8 cellular contexts compared by ENCODE assay signal in the genomic region with DNA sequence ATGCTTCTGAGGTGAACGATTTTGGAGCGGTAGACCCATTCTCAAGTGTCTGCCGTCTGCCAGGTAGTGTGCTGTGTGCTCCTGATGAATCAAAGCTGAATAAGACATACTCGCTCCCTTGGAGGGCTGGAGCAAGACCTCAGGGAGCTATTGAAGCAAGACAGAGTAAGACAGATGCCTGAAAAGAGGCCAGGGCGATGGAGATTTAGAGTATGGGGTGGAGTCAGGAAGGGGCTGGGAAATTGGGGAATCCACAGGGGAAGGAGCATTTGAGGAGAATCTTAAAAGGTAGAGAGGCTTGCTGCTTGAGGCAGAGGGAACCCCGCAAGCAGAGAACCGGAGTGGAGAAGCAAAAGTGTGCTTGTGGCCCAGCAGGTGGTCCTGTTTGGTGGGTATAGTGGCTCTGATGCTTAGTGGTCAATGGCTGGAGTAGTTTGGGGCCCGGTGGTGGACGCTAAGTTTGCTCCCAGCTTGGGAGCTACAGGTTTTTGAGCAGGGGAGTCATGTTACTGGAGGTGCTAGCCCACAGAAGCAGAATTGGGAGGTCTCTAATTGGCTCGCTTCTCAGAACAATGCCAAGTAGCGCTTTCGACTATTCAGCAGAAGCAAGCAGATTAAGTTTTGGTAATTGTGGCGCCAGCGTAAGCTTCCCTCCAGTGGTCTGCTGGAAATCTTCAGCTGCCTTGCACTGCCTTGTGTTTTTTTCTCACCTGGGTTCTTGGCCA. TPM values are rescaled to one million over a fixed set of nuclear protein-coding genes. Genes with fewer than 3 reads are reported as not detected.
DNase-seq lines count a peak whose midpoint lies in the region; ATAC-seq, FAIRE-seq and TF ChIP-seq lines count a peak whose summit lies in the region.

No MANE protein-coding gene starts in this region.

- H3K4me2 ChIP-seq in HepG2 (ENCODE audit: low read depth, low read length): peak overlapping the region; percentile 100

- intact Hi-C loops in Caco-2 (cut with micrococcal nuclease; ENCODE audit: unreplicated experiment) (loop anchor here (1.0 to 5.0 kb wide), 2 partner anchors 10 to 40 kb away; no protein-coding TSS in a partner anchor), HepG2 (cut with micrococcal nuclease; ENCODE audit: unreplicated experiment) (loop anchor here (1.0 to 10.0 kb wide), 6 partner anchors 55 to 225 kb away; partner anchors contain the start of genes ARID5A and CNNM3)

- H3K9ac ChIP-seq in HUES48 (ENCODE audit: low read depth, low read length): peak overlapping the region; percentile 12; the same call in 1 of the 2 replicates
- peak overlapping the region; percentile 53 for H3K9ac ChIP-seq in HepG2 (ENCODE audit: insufficient read depth, low read depth, low read length)

- H3K79me2 ChIP-seq in HepG2 (ENCODE audit: insufficient read depth, low read length): peaks cover 25% of the 10 kb centered on the region

- no peaks in the 10 kb centered on the region for H3K9me3 Mint-ChIP-seq in Caco-2 (ENCODE audit: unreplicated experiment)
- no peaks in the 10 kb centered on the region for H3K9me3 Mint-ChIP-seq in activated naive CD8-positive, alpha-beta T cell treated with anti-CD3 and anti-CD28 coated beads for 36 hours

- H3K36me3 ChIP-seq in Caco-2 (ENCODE audit: control insufficient read depth, insufficient read depth, low read length) (peaks cover 1% of the 10 kb centered on the region; the same call in 1 of the 2 replicates), HUES48 (ENCODE audit: control insufficient read depth, insufficient read depth, low read length) (no peaks in the 10 kb centered on the region), HepG2 (replicated peaks in 1 of 2; ENCODE audit: control insufficient read depth in 1 of 2, insufficient read depth in 2 of 2, low read length in 2 of 2) (no peaks in the 10 kb centered on the region; a peak in 1 of 5 replicates), upper lobe of left lung (no peaks in the 10 kb centered on the region)

- peaks cover 22% of the 10 kb centered on the region for H3K36me3 Mint-ChIP-seq in Caco-2 (ENCODE audit: insufficient read depth, unreplicated experiment)
- H3K36me3 Mint-ChIP-seq in activated naive CD8-positive, alpha-beta T cell treated with anti-CD3 and anti-CD28 coated beads for 36 hours: no peaks in the 10 kb centered on the region

- TF ChIP-seq CTCF in Caco-2 (IDR thresholded peaks at IDR 0.05; ENCODE audit: insufficient read depth in 1 of 2, low read depth in 1 of 2, low read length in 1 of 2, severe bottlenecking in 1 of 2, unreplicated experiment in 1 of 2) (no peak), HepG2 (CRISPR knock-in tag; IDR thresholded peaks at IDR 0.05) (no peak), upper lobe of left lung (IDR thresholded peaks at IDR 0.05) (no peak)

- ATAC-seq in HepG2 (no peak), upper lobe of left lung (ENCODE audit: low FRiP score in 2 of 2) (no peak), left lobe of liver (no peak), GM21526 (IDR thresholded peaks at IDR 0.05; ENCODE audit: low FRiP score, unreplicated experiment) (no peak)

- H3K4me3 ChIP-seq in Caco-2 (ENCODE audit: low read depth, low read length): peak overlapping the region; percentile 91
- H3K4me3 ChIP-seq in HUES48 (ENCODE audit: low read depth, low read length): peak overlapping the region; percentile 80
- H3K4me3 ChIP-seq in HepG2 (replicated peaks in 1 of 3; ENCODE audit: insufficient read depth in 1 of 3, low read depth in 2 of 3, low read length in 3 of 3): peak overlapping the region; percentile 59 to 94 (median 77)
- peak overlapping the region in 3 of 4 donors; percentile 31 to 82 (median 72) for H3K4me3 ChIP-seq in upper lobe of left lung

- no peak for TF ChIP-seq RAD21 in HepG2 (CRISPR knock-in tag; IDR thresholded peaks at IDR 0.05)

- no peak overlapping the region for H2AFZ ChIP-seq in HepG2 (ENCODE audit: low read length)

- H3K27ac ChIP-seq in HUES48 (ENCODE audit: low read depth, low read length) (peak overlapping the region; percentile 76), HepG2 (ENCODE audit: extremely low read length, insufficient read depth, low read length) (peak overlapping the region; percentile 1), upper lobe of left lung (peak overlapping the region in 3 of 4 donors; percentile 8 to 65 (median 63))

- peak; percentile 4 for FAIRE-seq in HepG2 (lab: Jason Lieb, UNC)

- H3K27me3 ChIP-seq in Caco-2 (replicated peaks; ENCODE audit: control insufficient read depth, insufficient read depth, low read length) (no peaks in the 10 kb centered on the region), HUES48 (ENCODE audit: control insufficient read depth, insufficient read depth, low read length) (0 out of 2 replicates have a peak, but pooled peaks cover 5% of the 10 kb centered on the region), HepG2 (ENCODE audit: control insufficient read depth in 1 of 2, insufficient read depth in 2 of 2, low read length in 2 of 2) (peaks cover 0 to 8% of the 10 kb centered on the region in 2 experiments; a peak in 2 of 5 replicates), upper lobe of left lung (no peaks in the 10 kb centered on the region)

- POLR2A ChIA-PET in Caco-2 (lab: Charles Lee): interaction anchor here (0.6 to 0.8 kb wide), 2 partner anchors 55 to 901 kb away, joined by 3 read pairs; partner anchors contain the start of gene ACTR1B
- POLR2A ChIA-PET in HepG2 (lab: Yijun Ruan, JAX): interaction anchor here (1.1 to 2.7 kb wide), 6 partner anchors 24 to 213 kb away, joined by 3 to 14 read pairs (median 6); partner anchors contain the start of genes ANKRD39 and CNNM3

- peaks cover 49% of the 10 kb centered on the region for H3K4me1 ChIP-seq in Caco-2
- H3K4me1 ChIP-seq in HUES48 (ENCODE audit: control insufficient read depth, insufficient read depth, low read length): peaks cover 35% of the 10 kb centered on the region
- H3K4me1 ChIP-seq in HepG2 (ENCODE audit: insufficient read depth, low read length): peaks cover 84% of the 10 kb centered on the region
- peaks cover 40 to 53% (median 44%) of the 10 kb centered on the region in 4 donors for H3K4me1 ChIP-seq in upper lobe of left lung

- DNase-seq in Caco-2: no peak
- DNase-seq in activated naive CD8-positive, alpha-beta T cell treated with anti-CD3 and anti-CD28 coated beads for 36 hours: no peak
- DNase-seq in HepG2 (ENCODE audit: low spot score): no peak
- DNase-seq in upper lobe of left lung: no peak
- DNase-seq in left lobe of liver (ENCODE audit: low spot score): no peak
- DNase-seq in NCI-H2029 treated with DMSO at 0.1 percent for 48 hours (lab: John Stamatoyannopoulos, UW): no peak

- H3K9me3 ChIP-seq in Caco-2 (no peaks in the 10 kb centered on the region), HUES48 (ENCODE audit: control insufficient read depth, insufficient read depth, low read length) (no peaks in the 10 kb centered on the region), HepG2 (ENCODE audit: low read length) (no peaks in the 10 kb centered on the region), upper lobe of left lung (no peaks in the 10 kb centered on the region)

- WGBS in HepG2 (ENCODE audit: low lambda C conversion rate): 26% methylated on average over 13 of the region's 14 CpGs
- whole genome bisulfite sequencing in upper lobe of left lung, 2 donors: 33 to 38% methylated on average over 14 of the region's 14 CpGs

- peak overlapping the region; percentile 76 for H3K4me3 Mint-ChIP-seq in Caco-2 (ENCODE audit: unreplicated experiment)
- peak overlapping the region; percentile 77 for H3K4me3 Mint-ChIP-seq in activated naive CD8-positive, alpha-beta T cell treated with anti-CD3 and anti-CD28 coated beads for 36 hours

- TF ChIP-seq POLR2A in HepG2 (IDR thresholded peaks at IDR 0.05; ENCODE audit: insufficient read depth in 1 of 2, low read depth in 2 of 2, low read length in 2 of 2) (no peak), upper lobe of left lung (IDR thresholded peaks at IDR 0.05) (no peak)

- BruUV-seq in Caco-2 (replicated peaks; lab: Mats Ljungman, UMichigan): no TSS peak
- BruUV-seq in HepG2 (replicated peaks; lab: Mats Ljungman, UMichigan): TSS peak; percentile 60

- peak overlapping the region; percentile 58 for H3K27ac Mint-ChIP-seq in Caco-2 (ENCODE audit: unreplicated experiment)
- no peak overlapping the region for H3K27ac Mint-ChIP-seq in activated naive CD8-positive, alpha-beta T cell treated with anti-CD3 and anti-CD28 coated beads for 36 hours

- H4K20me1 ChIP-seq in HepG2 (ENCODE audit: insufficient read depth, low read length): no peaks in the 10 kb centered on the region; the same call in 1 of the 2 replicates

- TF ChIP-seq EP300 in HepG2 (IDR thresholded peaks at IDR 0.05; ENCODE audit: low read depth in 2 of 2, low read length in 2 of 2) (no peak), HepG2 (CRISPR knock-in tag; IDR thresholded peaks at IDR 0.05; ENCODE audit: borderline replicate concordance) (no peak), upper lobe of left lung (IDR thresholded peaks at IDR 0.05) (no peak)

- CTCF ChIA-PET in Caco-2 (lab: Charles Lee): interaction anchor here (0.6 to 2.0 kb wide), 10 partner anchors 9 to 158 kb away, joined by 3 to 8 read pairs (median 4); partner anchors contain the start of genes ANKRD39 and CNNM3
- CTCF ChIA-PET in HepG2 (lab: Yijun Ruan, JAX; ENCODE audit: low intra/inter-chr PET ratio, low total read pairs): interaction anchor here (1.4 kb wide), 1 partner anchor 39 kb away, joined by 3 read pairs; no protein-coding TSS in a partner anchor

- H3K4me1 Mint-ChIP-seq in Caco-2 (ENCODE audit: low read depth, unreplicated experiment): peaks cover 45% of the 10 kb centered on the region
- peaks cover 49% of the 10 kb centered on the region for H3K4me1 Mint-ChIP-seq in activated naive CD8-positive, alpha-beta T cell treated with anti-CD3 and anti-CD28 coated beads for 36 hours

- in situ Hi-C loops in HepG2 (cut with HindIII; ENCODE audit: extremely low pct_ligation_motif_present, low pct_unique_long_range_greater_than_20kb): no loop called here

- H3K27me3 Mint-ChIP-seq in Caco-2 (ENCODE audit: insufficient read depth, unreplicated experiment): no peaks in the 10 kb centered on the region
- no peaks in the 10 kb centered on the region for H3K27me3 Mint-ChIP-seq in activated naive CD8-positive, alpha-beta T cell treated with anti-CD3 and anti-CD28 coated beads for 36 hours

RNA-seq across cellular contexts. Expression of gene CNNM4, which starts 2.0 kb away (rescaled TPM):
- total RNA-seq in Caco-2 (2022) (23.2 and 28.3 TPM in 2 replicates), HepG2 (2016; rRNA removed; fragmentation: Illumina TruSeq; extraction: Trizol) (3.0 and 5.9 TPM in 2 replicates), upper lobe of left lung (10 to 100 TPM; 12.8 to 26.9 (median 22.1) TPM), left lobe of liver (3.4 TPM)
- total RNA-seq in activated naive CD8-positive, alpha-beta T cell treated with anti-CD3 and anti-CD28 coated beads for 36 hours: 1 to 10 TPM; 5.9 to 6.2 TPM
- 1.1 and 2.4 TPM in 2 replicates for total RNA-seq in HepG2 (2016; cell fraction: cytosol; rRNA removed; fragmentation: Illumina TruSeq; extraction: Trizol; ENCODE audit: low read depth)
- 2.3 and 6.5 TPM in 2 replicates for total RNA-seq in HepG2 (2016; cell fraction: insoluble cytoplasmic fraction; rRNA removed; fragmentation: Illumina TruSeq; extraction: Trizol)
- total RNA-seq in HepG2 (2016; cell fraction: membrane; rRNA removed; fragmentation: Illumina TruSeq; extraction: Trizol): 2.0 and 2.2 TPM in 2 replicates
- 6.5 and 8.1 TPM in 2 replicates for total RNA-seq in HepG2 (2016; cell fraction: nucleus; rRNA removed; fragmentation: Illumina TruSeq; extraction: Trizol)
- 8.4 and 9.8 TPM in 2 replicates for polyA plus RNA-seq in HepG2 (2011; rRNA removed)
- polyA plus RNA-seq in HepG2 (2011; cell fraction: cytosol; rRNA removed): 8.0 and 8.1 TPM in 2 replicates
- 9.1 and 9.4 TPM in 2 replicates for polyA plus RNA-seq in HepG2 (2011; cell fraction: nucleus; rRNA removed)
- polyA plus RNA-seq in HepG2 (2012): 7.9 and 10.3 TPM in 2 replicates
- 0.29 and 0.40 TPM in 2 replicates for polyA plus RNA-seq in HepG2 (2016; cell fraction: cytosol; fragmentation: Illumina TruSeq; extraction: Trizol; ENCODE audit: low read depth)
- polyA plus RNA-seq in HepG2 (2016; cell fraction: insoluble cytoplasmic fraction; fragmentation: Illumina TruSeq; extraction: Trizol; ENCODE audit: low read depth): 2.5 and 3.5 TPM in 2 replicates
- polyA plus RNA-seq in HepG2 (2016; cell fraction: membrane; fragmentation: Illumina TruSeq; extraction: Trizol; ENCODE audit: low read depth): 0.74 and 1.2 TPM in 2 replicates
- 11.8 and 13.7 TPM in 2 replicates for polyA plus RNA-seq in HepG2 (2016; cell fraction: nucleus; fragmentation: Illumina TruSeq; extraction: Trizol; ENCODE audit: insufficient read depth, low read depth)
- 13.7 and 29.0 TPM in 2 replicates for polyA minus RNA-seq in HepG2 (2011; rRNA and poly(A)+ RNA removed; ENCODE audit: low replicate concordance)
- polyA minus RNA-seq in HepG2 (2011; cell fraction: cytosol; rRNA and poly(A)+ RNA removed): 9.9 and 11.2 TPM in 2 replicates
- polyA minus RNA-seq in HepG2 (2011; cell fraction: nucleus; rRNA and poly(A)+ RNA removed): 5.8 and 8.3 TPM in 2 replicates

RNA-seq across cellular contexts. Expression of gene LMAN2L, which starts 22.8 kb away (rescaled TPM):
- total RNA-seq in Caco-2 (2022): 27.4 and 30.2 TPM in 2 replicates
- total RNA-seq in activated naive CD8-positive, alpha-beta T cell treated with anti-CD3 and anti-CD28 coated beads for 36 hours: 1 to 10 TPM; 4.5 to 5.2 TPM
- 27.7 and 57.9 TPM in 2 replicates for total RNA-seq in HepG2 (2016; rRNA removed; fragmentation: Illumina TruSeq; extraction: Trizol)
- 5.3 and 5.5 TPM in 2 replicates for total RNA-seq in HepG2 (2016; cell fraction: cytosol; rRNA removed; fragmentation: Illumina TruSeq; extraction: Trizol; ENCODE audit: low read depth)
- 29.7 and 60.7 TPM in 2 replicates for total RNA-seq in HepG2 (2016; cell fraction: insoluble cytoplasmic fraction; rRNA removed; fragmentation: Illumina TruSeq; extraction: Trizol)
- 15.8 and 16.4 TPM in 2 replicates for total RNA-seq in HepG2 (2016; cell fraction: membrane; rRNA removed; fragmentation: Illumina TruSeq; extraction: Trizol)
- total RNA-seq in HepG2 (2016; cell fraction: nucleus; rRNA removed; fragmentation: Illumina TruSeq; extraction: Trizol): 44.6 and 50.0 TPM in 2 replicates
- 35.5 and 39.1 TPM in 2 replicates for polyA plus RNA-seq in HepG2 (2011; rRNA removed)
- polyA plus RNA-seq in HepG2 (2011; cell fraction: cytosol; rRNA removed): 35.1 and 42.4 TPM in 2 replicates
- 15.9 and 18.6 TPM in 2 replicates for polyA plus RNA-seq in HepG2 (2011; cell fraction: nucleus; rRNA removed)
- polyA plus RNA-seq in HepG2 (2012): 26.8 and 32.8 TPM in 2 replicates
- polyA plus RNA-seq in HepG2 (2016; cell fraction: cytosol; fragmentation: Illumina TruSeq; extraction: Trizol; ENCODE audit: low read depth): 4.4 and 4.8 TPM in 2 replicates
- 22.3 and 26.0 TPM in 2 replicates for polyA plus RNA-seq in HepG2 (2016; cell fraction: insoluble cytoplasmic fraction; fragmentation: Illumina TruSeq; extraction: Trizol; ENCODE audit: low read depth)
- 8.6 and 9.7 TPM in 2 replicates for polyA plus RNA-seq in HepG2 (2016; cell fraction: membrane; fragmentation: Illumina TruSeq; extraction: Trizol; ENCODE audit: low read depth)
- polyA plus RNA-seq in HepG2 (2016; cell fraction: nucleus; fragmentation: Illumina TruSeq; extraction: Trizol; ENCODE audit: insufficient read depth, low read depth): 59.0 and 65.6 TPM in 2 replicates
- 29.8 and 46.9 TPM in 2 replicates for polyA minus RNA-seq in HepG2 (2011; rRNA and poly(A)+ RNA removed; ENCODE audit: low replicate concordance)
- 15.0 and 15.6 TPM in 2 replicates for polyA minus RNA-seq in HepG2 (2011; cell fraction: cytosol; rRNA and poly(A)+ RNA removed)
- polyA minus RNA-seq in HepG2 (2011; cell fraction: nucleus; rRNA and poly(A)+ RNA removed): 17.9 and 20.5 TPM in 2 replicates
- total RNA-seq in upper lobe of left lung: 10 to 100 TPM; 11.5 to 18.9 (median 15.2) TPM
- total RNA-seq in left lobe of liver: 12.0 TPM

RNA-seq across cellular contexts. Expression of gene CNNM3, which starts 53.4 kb away (rescaled TPM):
- total RNA-seq in Caco-2 (2022): 62.5 and 69.1 TPM in 2 replicates
- total RNA-seq in activated naive CD8-positive, alpha-beta T cell treated with anti-CD3 and anti-CD28 coated beads for 36 hours: 10 to 100 TPM; 15.5 to 17.2 TPM
- 8.4 and 21.2 TPM in 2 replicates for total RNA-seq in HepG2 (2016; rRNA removed; fragmentation: Illumina TruSeq; extraction: Trizol)
- 5.5 and 5.9 TPM in 2 replicates for total RNA-seq in HepG2 (2016; cell fraction: cytosol; rRNA removed; fragmentation: Illumina TruSeq; extraction: Trizol; ENCODE audit: low read depth)
- total RNA-seq in HepG2 (2016; cell fraction: insoluble cytoplasmic fraction; rRNA removed; fragmentation: Illumina TruSeq; extraction: Trizol): 6.5 and 21.5 TPM in 2 replicates
- 8.5 and 9.2 TPM in 2 replicates for total RNA-seq in HepG2 (2016; cell fraction: membrane; rRNA removed; fragmentation: Illumina TruSeq; extraction: Trizol)
- total RNA-seq in HepG2 (2016; cell fraction: nucleus; rRNA removed; fragmentation: Illumina TruSeq; extraction: Trizol): 22.7 and 27.7 TPM in 2 replicates
- 27.9 and 43.4 TPM in 2 replicates for polyA plus RNA-seq in HepG2 (2011; rRNA removed)
- polyA plus RNA-seq in HepG2 (2011; cell fraction: cytosol; rRNA removed): 24.2 and 26.5 TPM in 2 replicates
- polyA plus RNA-seq in HepG2 (2011; cell fraction: nucleus; rRNA removed): 68.4 and 71.2 TPM in 2 replicates
- polyA plus RNA-seq in HepG2 (2012): 35.8 and 38.5 TPM in 2 replicates
- polyA plus RNA-seq in HepG2 (2016; cell fraction: cytosol; fragmentation: Illumina TruSeq; extraction: Trizol; ENCODE audit: low read depth): 4.3 and 4.5 TPM in 2 replicates
- polyA plus RNA-seq in HepG2 (2016; cell fraction: insoluble cytoplasmic fraction; fragmentation: Illumina TruSeq; extraction: Trizol; ENCODE audit: low read depth): 11.7 and 14.4 TPM in 2 replicates
- 10.0 and 11.0 TPM in 2 replicates for polyA plus RNA-seq in HepG2 (2016; cell fraction: membrane; fragmentation: Illumina TruSeq; extraction: Trizol; ENCODE audit: low read depth)
- polyA plus RNA-seq in HepG2 (2016; cell fraction: nucleus; fragmentation: Illumina TruSeq; extraction: Trizol; ENCODE audit: insufficient read depth, low read depth): 48.6 and 52.0 TPM in 2 replicates
- 49.9 and 152 TPM in 2 replicates for polyA minus RNA-seq in HepG2 (2011; rRNA and poly(A)+ RNA removed; ENCODE audit: low replicate concordance)
- polyA minus RNA-seq in HepG2 (2011; cell fraction: cytosol; rRNA and poly(A)+ RNA removed): 50.4 and 69.9 TPM in 2 replicates
- polyA minus RNA-seq in HepG2 (2011; cell fraction: nucleus; rRNA and poly(A)+ RNA removed): 56.1 and 70.2 TPM in 2 replicates
- 10 to 100 TPM; 17.2 to 52.4 (median 26.5) TPM for total RNA-seq in upper lobe of left lung
- 31.4 TPM for total RNA-seq in left lobe of liver

Comparison
In these comparisons a context has a peak if more than half of its experiments do, and no peak if none do; other contexts are left out.
1. H3K27ac ChIP-seq: peak in every context shown above with its lines; median percentile 76 in HUES48; 63 in upper lobe of left lung; 1 in HepG2.